Comparison of ENCODE assay signal across 21 cellular contexts in the genomic region with DNA sequence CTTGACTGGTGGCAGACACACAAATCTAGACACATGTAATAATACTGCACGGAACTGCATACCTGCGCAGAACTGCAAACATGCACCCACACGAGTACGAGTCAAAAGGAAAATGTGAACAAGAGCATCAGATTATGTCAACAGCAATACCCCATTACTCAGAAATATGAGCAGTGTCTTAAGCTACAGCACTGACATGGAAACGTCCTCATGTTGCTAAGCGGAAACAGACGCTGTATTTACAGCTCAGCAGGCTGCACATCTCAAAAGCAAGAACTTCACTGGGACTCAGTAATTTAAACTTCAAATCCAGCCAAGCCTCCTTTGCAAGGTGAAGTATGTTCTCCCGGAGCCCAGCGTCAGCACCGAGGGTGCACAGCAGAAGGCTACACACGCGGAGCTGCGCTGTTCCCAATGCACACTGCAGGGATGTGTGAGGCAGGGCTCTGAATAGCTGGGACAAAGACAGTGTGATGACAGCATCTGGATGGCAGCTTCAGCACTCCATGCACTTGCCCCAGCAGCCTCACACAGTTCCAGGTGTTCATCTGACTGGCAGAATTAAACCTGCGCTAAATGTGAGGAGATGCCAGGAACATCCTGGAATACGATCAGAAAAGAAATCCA.
"Had no signal": no experiment of that assay in that cellular context is flagged by ENCODE, and none has a peak within 500 bp of the region (broad histone marks: within the 10 kb centered on the region; RNA-seq: fewer than 3 reads in every experiment).

No MANE protein-coding gene starts in this region.

- H3K9me3 Mint-ChIP-seq: activated CD4-positive, alpha-beta T cell treated with anti-CD3 and anti-CD28 coated beads, Interleukin-2, amount 10 ng/mL, durations not matched to agents 24 days and 14 days; activated CD8-positive, alpha-beta T cell treated with anti-CD3 and anti-CD28 coated beads for 36 hours; activated T-helper 2 cell treated with anti-CD3 and anti-CD28 coated beads, Interferon-gamma antibody, Interleukin-2, Interleukin-4, amounts not matched to agents 10 μg/mL and 5 μg/mL and 100 μg/mL, durations not matched to agents 14 hours and 24 hours and 36 hours; central memory CD8-positive, alpha-beta T cell; immature natural killer cell had no signal

- H3K27ac Mint-ChIP-seq: activated CD4-positive, alpha-beta T cell treated with anti-CD3 and anti-CD28 coated beads, Interleukin-2, amount 10 ng/mL, durations not matched to agents 24 days and 14 days; activated CD8-positive, alpha-beta T cell treated with anti-CD3 and anti-CD28 coated beads for 36 hours; activated T-helper 2 cell treated with anti-CD3 and anti-CD28 coated beads, Interferon-gamma antibody, Interleukin-2, Interleukin-4, amounts not matched to agents 10 μg/mL and 5 μg/mL and 100 μg/mL, durations not matched to agents 14 hours and 24 hours and 36 hours; immature natural killer cell; naive thymus-derived CD8-positive, alpha-beta T cell had no signal

- H3K27me3 Mint-ChIP-seq: activated CD8-positive, alpha-beta T cell treated with anti-CD3 and anti-CD28 coated beads for 36 hours; central memory CD8-positive, alpha-beta T cell; naive thymus-derived CD8-positive, alpha-beta T cell had no signal

- H3K4me1 Mint-ChIP-seq: activated CD4-positive, alpha-beta T cell treated with anti-CD3 and anti-CD28 coated beads, Interleukin-2, amount 10 ng/mL, durations not matched to agents 24 days and 14 days; central memory CD8-positive, alpha-beta T cell; immature natural killer cell; naive thymus-derived CD8-positive, alpha-beta T cell had no signal

- DNase-seq: activated CD4-positive, alpha-beta T cell treated with anti-CD3 and anti-CD28 coated beads, Interleukin-2, amount 10 ng/mL, durations not matched to agents 24 days and 14 days; activated CD8-positive, alpha-beta T cell treated with anti-CD3 and anti-CD28 coated beads for 36 hours; activated naive CD4-positive, alpha-beta T cell treated with Interleukin-2 at 50 U/mL for 16 hours; activated T-cell treated with anti-CD3 and anti-CD28 coated beads, Interleukin-2, amount 50 U/mL, for 1 hour; body of pancreas; gastrocnemius medialis; heart right ventricle; immature natural killer cell; mesenchymal stem cell; naive thymus-derived CD8-positive, alpha-beta T cell; stimulated activated CD4-positive, alpha-beta T cell treated with anti-CD3 and anti-CD28 coated beads, Interleukin-12 subunit alpha, Interleukin-12 subunit beta, amount 100 ng/mL, for 4 hours; stimulated activated CD4-positive, alpha-beta T cell treated with anti-CD3 and anti-CD28 coated beads, Interleukin-1b, Interleukin-23, amount 100 ng/mL, for 48 hours; stimulated activated CD8-positive, alpha-beta memory T cell treated with anti-CD3 and anti-CD28 coated beads, Interleukin-4, amount 100 ng/mL, for 48 hours; stimulated activated naive CD4-positive, alpha-beta T cell treated with Interleukin-2 at 50 U/mL for 16 hours; T1000 had no signal

- H3K4me3 ChIP-seq: body of pancreas, coronary artery, gastrocnemius medialis, heart right ventricle, prostate gland, right atrium auricular region, tibial nerve had no signal

- H3K4me3 Mint-ChIP-seq: activated CD4-positive, alpha-beta T cell treated with anti-CD3 and anti-CD28 coated beads, Interleukin-2, amount 10 ng/mL, durations not matched to agents 24 days and 14 days; activated CD8-positive, alpha-beta T cell treated with anti-CD3 and anti-CD28 coated beads for 36 hours; central memory CD8-positive, alpha-beta T cell; immature natural killer cell; naive thymus-derived CD8-positive, alpha-beta T cell had no signal

- ATAC-seq: activated CD8-positive, alpha-beta T cell treated with anti-CD3 and anti-CD28 coated beads for 36 hours; body of pancreas; gastrocnemius medialis; naive thymus-derived CD8-positive, alpha-beta T cell had no signal
